Comparison of ENCODE assay signal across 15 cellular contexts in genomic region chr1:246921481-246921880, GRCh38.
"Had no signal": no experiment of that assay in that cellular context is flagged by ENCODE, and none has a peak within 500 bp of the region (broad histone marks: within the 10 kb centered on the region; RNA-seq: fewer than 3 reads in every experiment).

No MANE protein-coding gene starts in this region.

- ATAC-seq: left lobe of liver; stimulated activated memory B cell treated with anti-CD40 and anti-IgM and Interleukin-4, amounts not matched to agents 10 μg/mL and 1 μg/mL and 100 μg/mL, for 72 hours; T-cell had no signal

- H3K27me3 ChIP-seq: colonic mucosa, esophagus muscularis mucosa, tibial nerve, vagina had no signal

- H3K4me3 Mint-ChIP-seq: activated CD4-positive, alpha-beta T cell treated with anti-CD3 and anti-CD28 coated beads, Interleukin-2, amount 10 ng/mL, durations not matched to agents 7 days and 5 days; activated T-helper 1 cell treated with anti-CD3 and anti-CD28 coated beads, Interleukin-12 subunit alpha, Interleukin-12 subunit beta, Interleukin-2, Interleukin-4 antibody, amounts not matched to agents 30 ng/mL and 10 ng/mL and 1 ng/mL, durations not matched to agents 14 hours and 24 hours and 36 hours; stimulated activated memory B cell treated with anti-CD40 and anti-IgM and Interleukin-4, amounts not matched to agents 10 μg/mL and 1 μg/mL and 100 μg/mL, for 72 hours had no signal

- DNase-seq: activated CD4-positive, alpha-beta T cell treated with anti-CD3 and anti-CD28 coated beads, Interleukin-2, amount 10 ng/mL, durations not matched to agents 7 days and 5 days; activated CD8-positive, alpha-beta memory T cell treated with anti-CD3 and anti-CD28 coated beads, Interleukin-2, amount 50 U/mL, for 48 hours; activated naive CD4-positive, alpha-beta T cell; colonic mucosa; effector CD4-positive, alpha-beta T cell; hippocampal formation; T-cell; T-helper 9 cell had no signal

- H3K27ac Mint-ChIP-seq: activated CD4-positive, alpha-beta T cell treated with anti-CD3 and anti-CD28 coated beads, Interleukin-2, amount 10 ng/mL, durations not matched to agents 7 days and 5 days; activated T-helper 1 cell treated with anti-CD3 and anti-CD28 coated beads, Interleukin-12 subunit alpha, Interleukin-12 subunit beta, Interleukin-2, Interleukin-4 antibody, amounts not matched to agents 30 ng/mL and 10 ng/mL and 1 ng/mL, durations not matched to agents 14 hours and 24 hours and 36 hours; stimulated activated memory B cell treated with anti-CD40 and anti-IgM and Interleukin-4, amounts not matched to agents 10 μg/mL and 1 μg/mL and 100 μg/mL, for 72 hours; T-cell had no signal

- H3K36me3 ChIP-seq: colonic mucosa had no signal

- H3K4me3 ChIP-seq: colonic mucosa, esophagus muscularis mucosa, tibial nerve, vagina had no signal

- H3K9me3 Mint-ChIP-seq: activated T-helper 1 cell treated with anti-CD3 and anti-CD28 coated beads, Interleukin-12 subunit alpha, Interleukin-12 subunit beta, Interleukin-2, Interleukin-4 antibody, amounts not matched to agents 30 ng/mL and 10 ng/mL and 1 ng/mL, durations not matched to agents 14 hours and 24 hours and 36 hours; stimulated activated memory B cell treated with anti-CD40 and anti-IgM and Interleukin-4, amounts not matched to agents 10 μg/mL and 1 μg/mL and 100 μg/mL, for 72 hours had no signal

- FAIRE-seq: keratinocyte had no signal

- H3K4me1 ChIP-seq: colonic mucosa had no signal

- H3K9me3 ChIP-seq: colonic mucosa, esophagus muscularis mucosa, tibial nerve, vagina had no signal

- H3K27me3 Mint-ChIP-seq: activated CD4-positive, alpha-beta T cell treated with anti-CD3 and anti-CD28 coated beads, Interleukin-2, amount 10 ng/mL, durations not matched to agents 7 days and 5 days; stimulated activated memory B cell treated with anti-CD40 and anti-IgM and Interleukin-4, amounts not matched to agents 10 μg/mL and 1 μg/mL and 100 μg/mL, for 72 hours; T-cell had no signal

- H3K27ac ChIP-seq: colonic mucosa, tibial nerve, vagina had no signal
